8 cellular contexts compared by ENCODE assay signal in genomic region chr18:32271649-32272324, GRCh38.
DNase-seq lines count a peak whose midpoint lies in the region; ATAC-seq and TF ChIP-seq lines count a peak whose summit lies in the region.

No MANE protein-coding gene starts in this region.

- H3K79me2 ChIP-seq in SK-N-SH (ENCODE audit: insufficient read depth) = no peaks in the 10 kb centered on the region

- POLR2A ChIA-PET in SK-N-SH (lab: Yijun Ruan, JAX) = interaction anchor here (1.2 kb wide), 2 partner anchors 197 to 199 kb away, joined by 4 to 5 read pairs; partner anchors contain the start of gene GAREM1

- H3F3A ChIP-seq in SK-N-SH (replicated peaks; ENCODE audit: insufficient read depth) = no peaks in the 10 kb centered on the region

- no peaks in the 10 kb centered on the region for H3K4me1 Mint-ChIP-seq in activated CD4-positive, alpha-beta T cell treated with anti-CD3 and anti-CD28 coated beads, Interleukin-2, amount 10 ng/mL, durations not matched to agents 24 days and 14 days

- no peak overlapping the region for H3K4me2 ChIP-seq in SK-N-SH

- peaks cover 0 to 4% of the 10 kb centered on the region in 2 experiments; a peak in 1 of 4 replicates for H3K4me1 ChIP-seq in SK-N-SH (ENCODE audit: control insufficient read depth in 1 of 2, insufficient read depth in 2 of 2, low read depth in 1 of 2, low read length in 1 of 2)

- 57% methylated on average over 6 of the region's 6 CpGs for WGBS in SK-N-SH (ENCODE audit: low lambda C conversion rate)

- H4K20me1 ChIP-seq in SK-N-SH (ENCODE audit: insufficient read depth) = no peaks in the 10 kb centered on the region

- H2AFZ ChIP-seq in SK-N-SH (ENCODE audit: low read depth) = no peak overlapping the region

- H3K4me3 Mint-ChIP-seq in activated CD4-positive, alpha-beta T cell treated with anti-CD3 and anti-CD28 coated beads, Interleukin-2, amount 10 ng/mL, durations not matched to agents 24 days and 14 days = no peak overlapping the region

- TF ChIP-seq RAD21 in SK-N-SH (IDR thresholded peaks at IDR 0.05; ENCODE audit: low read length) = peak; percentile 89

- no peaks in the 10 kb centered on the region for H3K36me3 Mint-ChIP-seq in activated CD4-positive, alpha-beta T cell treated with anti-CD3 and anti-CD28 coated beads, Interleukin-2, amount 10 ng/mL, durations not matched to agents 24 days and 14 days (ENCODE audit: low read depth)

- CTCF ChIA-PET in SK-N-SH (lab: Yijun Ruan, JAX) = interaction anchor here (0.6 to 10.7 kb wide), 39 partner anchors 9 to 297 kb away, joined by 3 to 99 read pairs (median 4); partner anchors contain the start of gene GAREM1

- no peaks in the 10 kb centered on the region for H3K9me3 Mint-ChIP-seq in activated CD4-positive, alpha-beta T cell treated with anti-CD3 and anti-CD28 coated beads, Interleukin-2, amount 10 ng/mL, durations not matched to agents 24 days and 14 days

- no peak overlapping the region; a peak in 1 of 4 replicates for H3K4me3 ChIP-seq in SK-N-SH (ENCODE audit: low read depth in 2 of 2, low read length in 1 of 2)

- H3K27me3 ChIP-seq in SK-N-SH (ENCODE audit: insufficient read depth) = no peaks in the 10 kb centered on the region

- intact Hi-C loops in activated CD4-positive, alpha-beta T cell treated with anti-CD3 and anti-CD28 coated beads, Interleukin-2, amount 10 ng/mL, durations not matched to agents 24 days and 14 days (cut with micrococcal nuclease) = loop anchor here (2.0 to 5.0 kb wide), 2 partner anchors 201 to 281 kb away; partner anchors contain the start of gene GAREM1

- H3K36me3 ChIP-seq in SK-N-SH (replicated peaks in 1 of 2; ENCODE audit: control insufficient read depth in 1 of 2, insufficient read depth in 2 of 2, low read length in 1 of 2) = peaks cover 0 to 9% of the 10 kb centered on the region in 2 experiments

- no peak overlapping the region for H3K27ac ChIP-seq in SK-N-SH (ENCODE audit: low read depth in 2 of 2, low read length in 1 of 2)

- no peak overlapping the region for H3K9ac ChIP-seq in SK-N-SH

- H3K9me2 ChIP-seq in SK-N-SH = no peaks in the 10 kb centered on the region

- H3K27me3 Mint-ChIP-seq in activated CD4-positive, alpha-beta T cell treated with anti-CD3 and anti-CD28 coated beads, Interleukin-2, amount 10 ng/mL, durations not matched to agents 24 days and 14 days = peaks cover 5% of the 10 kb centered on the region

- ATAC-seq in GM21619 (IDR thresholded peaks at IDR 0.05; ENCODE audit: unreplicated experiment) = peak; percentile 79

- H3K27ac Mint-ChIP-seq in activated CD4-positive, alpha-beta T cell treated with anti-CD3 and anti-CD28 coated beads, Interleukin-2, amount 10 ng/mL, durations not matched to agents 24 days and 14 days = no peak overlapping the region

- TF ChIP-seq EP300 in SK-N-SH (IDR thresholded peaks at IDR 0.05; ENCODE audit: borderline replicate concordance in 1 of 2, low read depth in 1 of 2, low read length in 1 of 2) = no peak

- TF ChIP-seq CTCF in SK-N-SH (IDR thresholded peaks at IDR 0.05) = peak; percentile 83

- H3K9me3 ChIP-seq in SK-N-SH = no peaks in the 10 kb centered on the region

- DNase-seq in activated CD4-positive, alpha-beta T cell treated with anti-CD3 and anti-CD28 coated beads, Interleukin-2, amount 10 ng/mL, durations not matched to agents 24 days and 14 days = peak; percentile 60
- DNase-seq in activated CD4-positive, alpha-beta T cell treated with anti-CD3 and anti-CD28 coated beads, Interleukin-2, amount 50 U/mL, for 4 hours = no peak
- DNase-seq in LHCN-M2 (ENCODE audit: low read depth) (peak; percentile 32), SK-N-SH (peak; percentile 62), fibroblast of the conjunctiva (ENCODE audit: low read depth) (peak; percentile 31), pons (ENCODE audit: low spot score) (peak; percentile 44), UCSD-AML1 (lab: John Stamatoyannopoulos, UW; ENCODE audit: unreplicated experiment) (no peak)

TF ChIP-seq in SK-N-SH, 30 proteins besides CTCF, POLR2A, EP300 and RAD21:
- TF ChIP-seq RFX5 (IDR thresholded peaks at IDR 0.05; ENCODE audit: low read length) = 0 out of 2 replicates have a peak, but pooled peaks have one; percentile 37
- no peak for TF ChIP-seq MEF2A (IDR thresholded peaks at IDR 0.05; ENCODE audit: borderline replicate concordance, low read depth)
- TF ChIP-seq SMC3 (IDR thresholded peaks at IDR 0.05; ENCODE audit: low read depth, low read length) = peak; percentile 84

Comparison
In these comparisons a context has a peak if more than half of its experiments do, and no peak if none do; other contexts are left out.
1. DNase-seq: peak in activated CD4-positive, alpha-beta T cell treated with anti-CD3 and anti-CD28 coated beads, Interleukin-2, amount 10 ng/mL, durations not matched to agents 24 days and 14 days (single experiment), LHCN-M2 (single experiment), SK-N-SH (single experiment), fibroblast of the conjunctiva (single experiment) and pons (single experiment); none in activated CD4-positive, alpha-beta T cell treated with anti-CD3 and anti-CD28 coated beads, Interleukin-2, amount 50 U/mL, for 4 hours (0 of 2) and UCSD-AML1 (single experiment).